In the genomic region with DNA sequence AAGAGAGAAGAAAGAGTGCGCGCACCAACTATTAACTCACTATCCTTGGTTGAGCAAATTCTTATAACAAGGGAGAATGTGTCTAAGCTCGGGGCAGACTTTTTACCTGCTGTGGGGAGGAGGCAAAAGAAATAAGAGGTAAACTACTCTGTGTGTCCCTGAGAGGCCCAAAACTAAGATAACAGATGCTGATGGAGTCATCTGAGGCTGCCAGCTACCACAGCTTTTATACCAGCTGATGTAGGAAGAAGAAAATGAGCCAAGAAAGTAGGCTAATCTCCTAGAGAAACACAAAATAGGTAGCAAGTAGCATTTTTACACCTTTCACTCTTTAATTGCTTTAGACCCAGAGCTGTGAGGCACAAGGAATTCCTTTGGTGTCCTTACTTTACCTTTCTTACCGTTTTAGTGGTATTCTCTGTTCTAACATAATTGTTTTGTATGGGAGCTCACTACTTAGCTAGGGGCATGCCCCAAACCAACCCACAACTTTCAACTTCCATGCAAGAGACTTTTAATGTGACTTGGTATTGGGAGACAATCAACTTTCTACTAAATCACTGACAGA, we compare ENCODE assay signal across 11 cellular contexts. TPM values are rescaled to one million over a fixed set of nuclear protein-coding genes. Genes with fewer than 3 reads are reported as not detected.
DNase-seq lines count a peak whose midpoint lies in the region; ATAC-seq and TF ChIP-seq lines count a peak whose summit lies in the region.
"Had no signal": no experiment of that assay in that cellular context is flagged by ENCODE, and none has a peak within 500 bp of the region (broad histone marks: within the 10 kb centered on the region; RNA-seq: fewer than 3 reads in every experiment).

No MANE protein-coding gene starts in this region.

- intact Hi-C loops in left cardiac atrium (cut with DNase I) (no loop called here), activated B cell treated with CpG ODN at 0.5 μM for 24 hours (cut with micrococcal nuclease) (loop anchor here (5.0 kb wide), 1 partner anchor 40 kb away; no protein-coding TSS in a partner anchor), vagina (cut with DNase I) (no loop called here)

- H3K4me1 ChIP-seq in cardiac muscle cell (ENCODE audit: low read depth) (peaks cover 34% of the 10 kb centered on the region), vagina (peaks cover 10% of the 10 kb centered on the region)

- no peak overlapping the region for H3K4me3 ChIP-seq in cardiac muscle cell
- H3K4me3 ChIP-seq in vagina, result no peak overlapping the region

- H3K9me3 ChIP-seq in cardiac muscle cell (ENCODE audit: low read depth) (no peaks in the 10 kb centered on the region), vagina (no peaks in the 10 kb centered on the region)

- no peak for TF ChIP-seq POLR2A in vagina (IDR thresholded peaks at IDR 0.05)

- H3K9me3 Mint-ChIP-seq in activated B cell treated with CpG ODN at 0.5 μM for 24 hours, result no peaks in the 10 kb centered on the region
- H3K9me3 Mint-ChIP-seq: naive thymus-derived CD8-positive, alpha-beta T cell had no signal

- CTCF ChIA-PET in activated B cell treated with CpG ODN at 0.5 μM for 24 hours (lab: Charles Lee), result interaction anchor here (0.6 to 0.8 kb wide), 2 partner anchors 64 to 90 kb away, joined by 3 read pairs; no protein-coding TSS in a partner anchor

- ATAC-seq in left cardiac atrium (no peak), activated B cell treated with CpG ODN at 0.5 μM for 24 hours (ENCODE audit: low read depth) (no peak), GM18511 (IDR thresholded peaks at IDR 0.05; ENCODE audit: unreplicated experiment) (no peak), GM19395 (IDR thresholded peaks at IDR 0.05; ENCODE audit: unreplicated experiment) (no peak)
- ATAC-seq: naive thymus-derived CD8-positive, alpha-beta T cell had no signal

- peak overlapping the region; percentile 31 for H3K27ac ChIP-seq in cardiac muscle cell
- H3K27ac ChIP-seq in vagina, result peak overlapping the region; percentile 40
- H3K27ac ChIP-seq: RWPE1 had no signal

- no peaks in the 10 kb centered on the region for H3K27me3 Mint-ChIP-seq in activated B cell treated with CpG ODN at 0.5 μM for 24 hours
- H3K27me3 Mint-ChIP-seq: naive thymus-derived CD8-positive, alpha-beta T cell had no signal

- no peak overlapping the region for H3K4me3 Mint-ChIP-seq in activated B cell treated with CpG ODN at 0.5 μM for 24 hours
- H3K4me3 Mint-ChIP-seq: naive thymus-derived CD8-positive, alpha-beta T cell had no signal

- H3K27me3 ChIP-seq in cardiac muscle cell (no peaks in the 10 kb centered on the region), vagina (no peaks in the 10 kb centered on the region)

- POLR2A ChIA-PET in activated B cell treated with CpG ODN at 0.5 μM for 24 hours (lab: Charles Lee), result interaction anchor here (0.6 to 3.9 kb wide), 9 partner anchors 10 to 1693 kb away, joined by 3 to 59 read pairs (median 5); a partner anchor contains a TSS

- H3K36me3 ChIP-seq in cardiac muscle cell (no peaks in the 10 kb centered on the region), vagina (no peaks in the 10 kb centered on the region)

- no peaks in the 10 kb centered on the region for H3K36me3 Mint-ChIP-seq in activated B cell treated with CpG ODN at 0.5 μM for 24 hours (ENCODE audit: low read depth)
- H3K36me3 Mint-ChIP-seq: naive thymus-derived CD8-positive, alpha-beta T cell had no signal

- TF ChIP-seq CTCF in cardiac muscle cell (IDR thresholded peaks at IDR 0.05; ENCODE audit: low read depth, low read length), result no peak
- no peak for TF ChIP-seq CTCF in activated B cell treated with CpG ODN at 0.5 μM for 24 hours (IDR thresholded peaks at IDR 0.05)
- no peak for TF ChIP-seq CTCF in vagina (IDR thresholded peaks at IDR 0.05)

- peaks cover 47% of the 10 kb centered on the region for H3K4me1 Mint-ChIP-seq in activated B cell treated with CpG ODN at 0.5 μM for 24 hours

- H3K27ac Mint-ChIP-seq in activated B cell treated with CpG ODN at 0.5 μM for 24 hours, result peak overlapping the region; percentile 62

- peak in 1 of 2 donors; percentile 57 for DNase-seq in cardiac muscle cell (ENCODE audit: low read depth in 1 of 2, low spot score in 1 of 2)
- no peak for DNase-seq in left cardiac atrium
- DNase-seq in activated B cell treated with CpG ODN at 0.5 μM for 24 hours, result no peak
- DNase-seq in iris pigment epithelial cell (ENCODE audit: low read depth), result peak; percentile 53
- DNase-seq in vagina (ENCODE audit: extremely low spot score in 2 of 2), result no peak
- DNase-seq in COR-L47 (lab: John Stamatoyannopoulos, UW), result no peak
- DNase-seq: naive thymus-derived CD8-positive, alpha-beta T cell; NCI-H1105 had no signal

RNA-seq across cellular contexts. Expression of a gene that starts 27.8 kb away (rescaled TPM):
- total RNA-seq in cardiac muscle cell, result 15.8 and 21.5 TPM in 2 replicates
- 14.7 and 20.0 TPM in 2 replicates for polyA plus RNA-seq in cardiac muscle cell
- 100 to 1,000 TPM in 1 of 2 donors, 10 to 100 TPM in 1; 41.7 to 101 TPM for total RNA-seq in left cardiac atrium
- total RNA-seq in activated B cell treated with CpG ODN at 0.5 μM for 24 hours, result 272 and 283 TPM in 2 replicates
- total RNA-seq in vagina, result 74.2 TPM
